In the genomic region with DNA sequence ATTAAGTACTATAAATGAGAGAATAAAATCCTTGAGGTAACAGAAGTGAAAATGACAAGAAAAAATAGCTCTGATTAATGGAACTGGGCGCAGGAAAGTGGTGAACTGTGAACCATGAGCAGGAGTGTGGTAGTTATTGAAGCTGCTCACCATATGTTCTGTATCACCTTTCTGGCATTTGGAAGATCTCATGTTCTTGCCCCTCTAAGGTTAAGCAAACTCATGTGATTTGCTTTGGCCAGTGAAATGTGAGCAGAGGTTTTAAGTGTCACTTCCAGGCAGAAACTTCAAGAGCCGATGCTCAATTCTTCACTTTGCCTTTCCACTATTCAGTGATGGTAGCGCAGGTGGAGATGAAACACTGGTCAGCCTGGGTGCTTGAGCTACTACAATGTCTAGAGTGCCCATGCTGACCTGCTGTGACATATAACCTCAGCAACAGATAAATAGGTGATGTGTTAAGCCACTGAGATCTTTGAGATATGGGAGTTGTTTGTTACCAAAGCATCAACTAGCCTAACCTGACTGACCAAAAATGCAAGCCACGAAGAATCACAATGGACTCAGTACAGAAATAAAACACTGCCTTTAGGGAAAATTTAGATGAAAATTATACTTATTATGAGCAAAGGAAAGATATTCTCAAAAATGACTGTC, we compare ENCODE assay signal across 17 cellular contexts. TPM values are rescaled to one million over a fixed set of nuclear protein-coding genes. Genes with fewer than 3 reads are reported as not detected.
A peak's percentile ranks its signal among the peaks of the same experiment; 100 is the strongest.
DNase-seq lines count a peak whose midpoint lies in the region; ATAC-seq and TF ChIP-seq lines count a peak whose summit lies in the region.
"Had no signal": no experiment of that assay in that cellular context is flagged by ENCODE, and none has a peak within 500 bp of the region (broad histone marks: within the 10 kb centered on the region; RNA-seq: fewer than 3 reads in every experiment).

No MANE protein-coding gene starts in this region.

- H2AK9ac ChIP-seq in IMR-90 (replicated peaks; ENCODE audit: low read depth, low read length, poor library complexity): no peak overlapping the region

- 60% methylated on average over 1 of the region's 4 CpGs; no CpG with 5 or more reads in 1 of the 2 experiments for WGBS in IMR-90 (ENCODE audit: extremely low coverage in 2 of 2, insufficient read length in 1 of 2), 2 experiments

- no peak overlapping the region for H2BK120ac ChIP-seq in IMR-90 (ENCODE audit: low read depth, low read length)

- no peak for TF ChIP-seq POLR2A in IMR-90 (IDR thresholded peaks at IDR 0.05; ENCODE audit: low read depth, low read length)

- no peak overlapping the region for H2AK5ac ChIP-seq in IMR-90 (ENCODE audit: low read depth, low read length)

- H4K8ac ChIP-seq in IMR-90 (ENCODE audit: low read depth in 2 of 2, low read length in 2 of 2): no peak overlapping the region

- no peak overlapping the region for H3K14ac ChIP-seq in IMR-90 (replicated peaks; ENCODE audit: low read depth, low read length)

- H3K4me1 ChIP-seq in IMR-90 (ENCODE audit: control insufficient read depth, insufficient read depth, low read length) (no peaks in the 10 kb centered on the region), mucosa of descending colon (ENCODE audit: low read depth) (no peaks in the 10 kb centered on the region)
- H3K4me1 ChIP-seq: A549, BE2C had no signal

- H3K4ac ChIP-seq in IMR-90 (ENCODE audit: low read depth, low read length): no peak overlapping the region

- H4K5ac ChIP-seq in IMR-90 (ENCODE audit: low read depth, low read length): no peak overlapping the region

- DNase-seq in HCEC 1CT (peak; percentile 2), IMR-90 (peak; percentile 30), choroid plexus epithelial cell (ENCODE audit: low read depth) (peak; percentile 57), iris pigment epithelial cell (ENCODE audit: low read depth) (peak; percentile 15), NCI-H524 (lab: John Stamatoyannopoulos, UW) (no peak), mucosa of descending colon (no peak), MCF 10A (ENCODE audit: unreplicated experiment) (no peak), sciatic nerve (ENCODE audit: low spot score) (no peak)
- DNase-seq: BE2C; CD8-positive, alpha-beta T cell; COR-L47; DMS153; DMS79 treated with DMSO at 0.1 percent for 48 hours; EL had no signal

- H3K4me3 ChIP-seq in IMR-90 (ENCODE audit: insufficient read depth, low read depth, low read length) (no peak overlapping the region), choroid plexus epithelial cell (ENCODE audit: low read depth, low read length) (no peak overlapping the region), mucosa of descending colon (no peak overlapping the region)
- H3K4me3 ChIP-seq: A549 had no signal

- H3K9me3 ChIP-seq in IMR-90 (ENCODE audit: control insufficient read depth, insufficient read depth, low read length) (no peaks in the 10 kb centered on the region), mucosa of descending colon (no peaks in the 10 kb centered on the region)
- H3K9me3 ChIP-seq: A549, BE2C had no signal

- no peaks in the 10 kb centered on the region for H3K9me1 ChIP-seq in IMR-90 (ENCODE audit: insufficient read depth, low read length)

- no peak overlapping the region for H3K18ac ChIP-seq in IMR-90 (ENCODE audit: low read depth, low read length)

- H2AFZ ChIP-seq in IMR-90 (replicated peaks; ENCODE audit: low read length, poor library complexity): no peak overlapping the region

- no peak overlapping the region for H3K23ac ChIP-seq in IMR-90 (ENCODE audit: low read depth, low read length)

- no peak overlapping the region for H3K9ac ChIP-seq in IMR-90 (ENCODE audit: low read depth, low read length)

- no peaks in the 10 kb centered on the region for H3K9me3 Mint-ChIP-seq in MCF 10A (ENCODE audit: unreplicated experiment)
- H3K9me3 Mint-ChIP-seq: CD8-positive, alpha-beta T cell had no signal

- no peaks in the 10 kb centered on the region for H3K27me3 Mint-ChIP-seq in MCF 10A (ENCODE audit: insufficient read depth, unreplicated experiment)

- CTCF ChIA-PET in IMR-90 (lab: Yijun Ruan, JAX) (interaction anchor here (0.7 to 1.0 kb wide), 2 partner anchors 27 to 251 kb away, joined by 3 read pairs; no protein-coding TSS in a partner anchor), MCF 10A (lab: Yijun Ruan, JAX) (no interaction called here)

- H3K27ac Mint-ChIP-seq in MCF 10A (ENCODE audit: low read depth, unreplicated experiment): no peak overlapping the region
- H3K27ac Mint-ChIP-seq: CD8-positive, alpha-beta T cell had no signal

- intact Hi-C loops in IMR-90 (cut with micrococcal nuclease): no loop called here
- intact Hi-C loops in mucosa of descending colon (cut with DNase I, micrococcal nuclease): no loop called here
- intact Hi-C loops in MCF 10A (cut with micrococcal nuclease): no loop called here
- intact Hi-C loops in sciatic nerve (cut with DNase I): no loop called here

- TF ChIP-seq RAD21 in IMR-90 (IDR thresholded peaks at IDR 0.05; ENCODE audit: low read length): no peak

- H3K27me3 ChIP-seq in IMR-90 (ENCODE audit: control insufficient read depth, insufficient read depth, low read length): no peaks in the 10 kb centered on the region
- H3K27me3 ChIP-seq: BE2C had no signal

- H3K79me1 ChIP-seq in IMR-90 (ENCODE audit: low read depth in 1 of 2, low read length in 2 of 2): peaks cover 17 to 20% of the 10 kb centered on the region in 2 experiments

- H2BK20ac ChIP-seq in IMR-90 (ENCODE audit: low read depth, low read length): no peak overlapping the region

- H2BK5ac ChIP-seq in IMR-90 (ENCODE audit: low read depth, low read length, poor library complexity, severe bottlenecking): no peak overlapping the region

- POLR2A ChIA-PET in IMR-90 (lab: Charles Lee; ENCODE audit: unreplicated experiment): no interaction called here
- POLR2A ChIA-PET in MCF 10A (lab: Yijun Ruan, JAX): no interaction called here

- in situ Hi-C loops in IMR-90 (cut with MboI; ENCODE audit: low sequenced_read_pairs): no loop called here

- H3K4me1 Mint-ChIP-seq in MCF 10A (ENCODE audit: insufficient read depth, unreplicated experiment): peaks cover 4% of the 10 kb centered on the region

- no peak overlapping the region for H3K56ac ChIP-seq in IMR-90 (ENCODE audit: extremely low read depth, insufficient read depth, low read length)

- H4K20me1 ChIP-seq in IMR-90 (ENCODE audit: insufficient read depth, low read length): no peaks in the 10 kb centered on the region

- dilution Hi-C loops in IMR-90 (cut with HindIII; ENCODE audit: low sequenced_read_pairs, unreplicated experiment): no loop called here

- H3K36me3 ChIP-seq in IMR-90 (ENCODE audit: control insufficient read depth, insufficient read depth, low read length) (peaks cover 16% of the 10 kb centered on the region), mucosa of descending colon (ENCODE audit: low read depth) (no peaks in the 10 kb centered on the region)

- H3K4me2 ChIP-seq in IMR-90 (ENCODE audit: low read depth, low read length): no peak overlapping the region
- H3K4me2 ChIP-seq: A549 had no signal

- TF ChIP-seq CTCF in IMR-90 (conservative IDR thresholded peaks at IDR 0.05; ENCODE audit: low read depth, low read length): no peak
- TF ChIP-seq CTCF in choroid plexus epithelial cell (conservative IDR thresholded peaks at IDR 0.05; ENCODE audit: low read depth, low read length): no peak
- no peak for TF ChIP-seq CTCF in mucosa of descending colon (IDR thresholded peaks at IDR 0.05)
- no peak for TF ChIP-seq CTCF in MCF 10A (IDR thresholded peaks at IDR 0.05; ENCODE audit: unreplicated experiment)

- H2BK15ac ChIP-seq in IMR-90 (ENCODE audit: low read depth, low read length): no peak overlapping the region

- no TSS peak for BruUV-seq in IMR-90 (replicated peaks; lab: Mats Ljungman, UMichigan)
- BruUV-seq in MCF 10A (replicated peaks; lab: Mats Ljungman, UMichigan): no TSS peak

- peaks cover 52% of the 10 kb centered on the region for H3K36me3 Mint-ChIP-seq in MCF 10A (ENCODE audit: insufficient read depth, unreplicated experiment)

- H3K27ac ChIP-seq in IMR-90 (ENCODE audit: insufficient read depth, low read length): no peak overlapping the region
- H3K27ac ChIP-seq: A549, C4-2B had no signal

- H4K91ac ChIP-seq in IMR-90 (ENCODE audit: insufficient read depth, low read depth, low read length): no peak overlapping the region

- ATAC-seq in IMR-90 (ENCODE audit: low read depth): no peak
- no peak for ATAC-seq in mucosa of descending colon
- ATAC-seq in sciatic nerve: no peak
- ATAC-seq: A549; CD8-positive, alpha-beta T cell; HCT116 had no signal

- no peak overlapping the region for H3K4me3 Mint-ChIP-seq in MCF 10A (ENCODE audit: unreplicated experiment)
- H3K4me3 Mint-ChIP-seq: CD8-positive, alpha-beta T cell had no signal

TF ChIP-seq in IMR-90, 13 proteins besides CTCF, POLR2A, EP300 and RAD21 (continues in another document):
- TF ChIP-seq MAFK (IDR thresholded peaks at IDR 0.05; ENCODE audit: low read depth, low read length) (no peak), RFX5 (IDR thresholded peaks at IDR 0.05; ENCODE audit: low read depth, low read length) (no peak), CEBPB (IDR thresholded peaks at IDR 0.05; ENCODE audit: low read depth, low read length) (no peak), FOS (IDR thresholded peaks at IDR 0.05; ENCODE audit: low read depth, low read length) (no peak), NFE2L2 (IDR thresholded peaks at IDR 0.05; ENCODE audit: low read depth, low read length) (no peak), RCOR1 (IDR thresholded peaks at IDR 0.05; ENCODE audit: insufficient replicate concordance, low read length) (no peak)
- TF ChIP-seq, protein P1, sequence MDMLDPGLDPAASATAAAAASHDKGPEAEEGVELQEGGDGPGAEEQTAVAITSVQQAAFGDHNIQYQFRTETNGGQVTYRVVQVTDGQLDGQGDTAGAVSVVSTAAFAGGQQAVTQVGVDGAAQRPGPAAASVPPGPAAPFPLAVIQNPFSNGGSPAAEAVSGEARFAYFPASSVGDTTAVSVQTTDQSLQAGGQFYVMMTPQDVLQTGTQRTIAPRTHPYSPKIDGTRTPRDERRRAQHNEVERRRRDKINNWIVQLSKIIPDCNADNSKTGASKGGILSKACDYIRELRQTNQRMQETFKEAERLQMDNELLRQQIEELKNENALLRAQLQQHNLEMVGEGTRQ (IDR thresholded peaks at IDR 0.05; ENCODE audit: low read depth, low read length): no peak

RNA-seq across cellular contexts. Expression of gene MTPAP, which starts 18.4 kb away (rescaled TPM):
- 21.0 and 23.3 TPM in 2 replicates for total RNA-seq in IMR-90 (2012; rRNA removed)
- 5.2 and 7.8 TPM in 2 replicates for polyA plus RNA-seq in IMR-90 (2012; rRNA removed)
- 0.84 and 1.1 TPM in 2 replicates for polyA plus RNA-seq in IMR-90 (2012; cell fraction: cytosol; rRNA removed)
- polyA plus RNA-seq in IMR-90 (2012; cell fraction: nucleus; rRNA removed; ENCODE audit: low replicate concordance): 1.1 and 8.7 TPM in 2 replicates
- total RNA-seq in mucosa of descending colon: 10 to 100 TPM; 24.8 to 33.4 (median 26.4) TPM
- total RNA-seq in MCF 10A (2022): 32.3 and 36.5 TPM in 2 replicates
- 30.6 TPM for total RNA-seq in sciatic nerve

Comparison
In these comparisons a context has a peak if more than half of its experiments do, and no peak if none do; other contexts are left out.
1. DNase-seq: peak in HCEC 1CT (single experiment), IMR-90 (single experiment), choroid plexus epithelial cell (single experiment) and iris pigment epithelial cell (single experiment); none in NCI-H524 (0 of 2), mucosa of descending colon (0 of 3), MCF 10A (single experiment) and sciatic nerve (single experiment).